In genomic region chr9:108837530-108837929, GRCh38 we compare ENCODE assay signal across 1 cellular context.
TF ChIP-seq lines count a peak whose summit lies in the region.

No MANE protein-coding gene starts in this region.

TF ChIP-seq in endothelial cell of umbilical vein, 7 proteins besides CTCF, POLR2A, EP300 and RAD21:
- peak; percentile 13 for TF ChIP-seq JUN (IDR thresholded peaks at IDR 0.05; ENCODE audit: borderline replicate concordance, insufficient read depth, insufficient read length, low read depth)
- no peak for TF ChIP-seq GATA2 (IDR thresholded peaks at IDR 0.05; ENCODE audit: insufficient read depth, insufficient read length, low read depth, low read length)
- no peak for TF ChIP-seq EZH2 (IDR thresholded peaks at IDR 0.05; ENCODE audit: borderline replicate concordance, low read depth, low read length, severe bottlenecking)
